In the genomic region with DNA sequence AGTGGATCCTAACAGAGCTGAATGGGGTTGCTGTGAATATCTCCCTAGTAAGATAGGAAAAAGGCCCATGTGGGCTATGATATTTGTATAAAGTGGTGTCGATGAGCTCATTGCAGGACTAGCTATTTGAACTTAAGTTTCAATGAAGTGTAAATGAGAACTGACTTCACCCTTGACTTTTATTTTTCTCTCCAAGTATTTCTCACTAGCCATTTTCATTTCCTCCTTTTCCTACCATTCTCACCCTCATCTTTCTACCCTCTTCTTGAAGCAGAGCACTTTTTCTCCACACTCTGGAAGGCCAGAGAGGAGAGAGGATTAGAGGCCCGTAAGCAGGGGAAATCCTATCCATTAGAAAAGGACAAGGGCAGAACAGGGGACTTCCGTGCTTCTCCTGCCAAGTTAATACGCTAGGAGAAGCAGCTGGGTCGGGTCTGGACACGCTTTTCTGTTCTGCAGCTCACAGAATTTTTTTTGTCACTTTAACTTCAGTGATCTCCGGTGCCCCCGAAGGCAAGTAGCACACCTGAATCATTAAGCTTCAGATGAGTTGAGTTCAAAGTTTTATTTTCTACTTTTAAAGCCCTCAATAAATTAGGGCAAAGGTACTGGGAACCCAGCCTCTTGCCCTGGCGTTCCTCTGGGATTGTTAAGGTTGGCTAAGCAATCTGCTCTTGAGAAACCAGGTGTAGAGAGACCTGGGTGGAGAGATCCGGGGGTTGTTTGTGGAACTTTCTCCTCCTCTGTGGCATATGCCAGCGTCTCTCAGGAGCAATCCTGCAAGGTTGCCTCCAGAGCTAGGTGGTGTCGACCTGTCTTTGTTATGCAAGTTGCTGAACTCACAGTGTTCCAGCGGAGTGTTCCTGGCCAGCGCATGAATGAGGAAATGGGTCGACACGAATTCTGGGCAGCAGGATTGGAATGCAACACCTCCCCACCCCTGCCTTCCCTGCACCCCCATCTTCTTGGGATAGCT, we compare ENCODE assay signal across 8 cellular contexts. TPM values are rescaled to one million over a fixed set of nuclear protein-coding genes. Genes with fewer than 3 reads are reported as not detected.
DNase-seq lines count a peak whose midpoint lies in the region; ATAC-seq, FAIRE-seq and TF ChIP-seq lines count a peak whose summit lies in the region.

No MANE protein-coding gene starts in this region.

- intact Hi-C loops in endothelial cell of umbilical vein (cut with micrococcal nuclease): no loop called here

- in situ Hi-C loops in GM23248 (cut with MboI): no loop called here

- peaks cover 21% of the 10 kb centered on the region for H3F3A ChIP-seq in GM23248 (ENCODE audit: insufficient read depth)

- H3K9me3 Mint-ChIP-seq in natural killer cell treated with Interleukin-12 subunit alpha and Interleukin-12 subunit beta and Interleukin-15 and Interleukin-18, amount 100 ng/mL, for 72 hours: no peaks in the 10 kb centered on the region

- H2AFZ ChIP-seq in GM23248 (peak overlapping the region; percentile 87), endothelial cell of umbilical vein (ENCODE audit: low read depth, low read length) (peak overlapping the region; percentile 92)

- FAIRE-seq in GM12891 (lab: Jason Lieb, UNC) (peak; percentile 65), endothelial cell of umbilical vein (lab: Jason Lieb, UNC) (peak; percentile 59), frontal cortex (lab: Jason Lieb, UNC) (no peak)

- no peaks in the 10 kb centered on the region for H3K9me2 ChIP-seq in GM23248 (ENCODE audit: insufficient read depth)

- DNase-seq in GM12891 (ENCODE audit: insufficient read length, low spot score): no peak
- DNase-seq in GM23248: peak; percentile 22
- peak; percentile 30 for DNase-seq in NB4 (ENCODE audit: low read depth)
- peak; percentile 19 for DNase-seq in endothelial cell of umbilical vein (ENCODE audit: low read depth, low spot score)
- DNase-seq in natural killer cell treated with Interleukin-12 subunit alpha and Interleukin-12 subunit beta and Interleukin-15 and Interleukin-18, amount 100 ng/mL, for 72 hours (ENCODE audit: low spot score): no peak
- no peak for DNase-seq in activated gamma-delta T cell treated with Interleukin-2 at 50 U/mL for 16 hours
- DNase-seq in frontal cortex (ENCODE audit: low spot score in 2 of 2): no peak
- DNase-seq in hippocampal formation (lab: John Stamatoyannopoulos, UW): no peak

- ATAC-seq in natural killer cell treated with Interleukin-12 subunit alpha and Interleukin-12 subunit beta and Interleukin-15 and Interleukin-18, amount 100 ng/mL, for 72 hours: no peak

- peak overlapping the region; percentile 82 for H3K4me2 ChIP-seq in GM23248 (ENCODE audit: unreplicated experiment)
- no peak overlapping the region for H3K4me2 ChIP-seq in endothelial cell of umbilical vein (ENCODE audit: insufficient read depth, low read length)

- CTCF ChIA-PET in endothelial cell of umbilical vein (lab: Charles Lee): interaction anchor here (0.8 to 2.1 kb wide), 4 partner anchors 11 to 49 kb away, joined by 3 to 7 read pairs (median 4); no protein-coding TSS in a partner anchor

- no TSS peak for BruUV-seq in endothelial cell of umbilical vein (replicated peaks; lab: Mats Ljungman, UMichigan)

- WGBS in GM23248 (ENCODE audit: low coverage in 1 of 2, low lambda C conversion rate in 2 of 2, missing lambda C conversion rate in 2 of 2), 2 experiments: 68 to 72% methylated on average over 16 of the region's 16 CpGs

- peaks cover 0 to 2% of the 10 kb centered on the region in 2 donors for H3K27me3 Mint-ChIP-seq in natural killer cell treated with Interleukin-12 subunit alpha and Interleukin-12 subunit beta and Interleukin-15 and Interleukin-18, amount 100 ng/mL, for 72 hours

- no peaks in the 10 kb centered on the region for H3K36me3 Mint-ChIP-seq in natural killer cell treated with Interleukin-12 subunit alpha and Interleukin-12 subunit beta and Interleukin-15 and Interleukin-18, amount 100 ng/mL, for 72 hours

- peaks cover 22% of the 10 kb centered on the region for H3K4me1 ChIP-seq in GM23248 (ENCODE audit: insufficient read depth)
- H3K4me1 ChIP-seq in endothelial cell of umbilical vein (ENCODE audit: control insufficient read depth, extremely low read depth, insufficient read depth, low read length): peaks cover 3% of the 10 kb centered on the region

- no peak overlapping the region; the same call in 1 of the 2 replicates for H3K4me3 ChIP-seq in GM23248
- H3K4me3 ChIP-seq in NB4 (ENCODE audit: low read depth, low read length): no peak overlapping the region
- no peak overlapping the region for H3K4me3 ChIP-seq in endothelial cell of umbilical vein (replicated peaks in 1 of 3; ENCODE audit: insufficient read depth in 1 of 3, low read depth in 1 of 3, low read length in 3 of 3)

- H3K27me3 ChIP-seq in GM23248 (replicated peaks; ENCODE audit: insufficient read depth) (no peaks in the 10 kb centered on the region), endothelial cell of umbilical vein (ENCODE audit: control insufficient read depth in 2 of 2, insufficient read depth in 2 of 2, low read length in 2 of 2) (no peaks in the 10 kb centered on the region)

- TF ChIP-seq POLR2A in GM12891 (IDR thresholded peaks at IDR 0.05; ENCODE audit: low read depth, low read length): peak; percentile 9; the same call in 1 of the 2 replicates
- no peak for TF ChIP-seq POLR2A in NB4 (IDR thresholded peaks at IDR 0.05; ENCODE audit: extremely low read depth, insufficient read length)
- no peak for TF ChIP-seq POLR2A in endothelial cell of umbilical vein (IDR thresholded peaks at IDR 0.05; ENCODE audit: low read depth, low read length)

- no peaks in the 10 kb centered on the region for H3K9me1 ChIP-seq in endothelial cell of umbilical vein (replicated peaks; ENCODE audit: control insufficient read depth, extremely low read depth, insufficient read depth, low read length)

- dilution Hi-C loops in endothelial cell of umbilical vein (cut with MboI; ENCODE audit: extremely low pct_ligation_motif_present, low sequenced_read_pairs): no loop called here

- H3K9ac ChIP-seq in GM23248: peak overlapping the region; percentile 78
- no peak overlapping the region for H3K9ac ChIP-seq in endothelial cell of umbilical vein (replicated peaks; ENCODE audit: extremely low read depth, insufficient read depth, low read length)

- H4K20me1 ChIP-seq in GM23248 (ENCODE audit: insufficient read depth) (no peaks in the 10 kb centered on the region), endothelial cell of umbilical vein (replicated peaks; ENCODE audit: control insufficient read depth, extremely low read depth, insufficient read depth, low read length) (no peaks in the 10 kb centered on the region)

- H3K27ac Mint-ChIP-seq in natural killer cell treated with Interleukin-12 subunit alpha and Interleukin-12 subunit beta and Interleukin-15 and Interleukin-18, amount 100 ng/mL, for 72 hours: no peak overlapping the region

- peak overlapping the region; percentile 84 for H3K4me3 Mint-ChIP-seq in natural killer cell treated with Interleukin-12 subunit alpha and Interleukin-12 subunit beta and Interleukin-15 and Interleukin-18, amount 100 ng/mL, for 72 hours

- TF ChIP-seq CTCF in NB4 (IDR thresholded peaks at IDR 0.05; ENCODE audit: low read depth, low read length): no peak
- no peak for TF ChIP-seq CTCF in endothelial cell of umbilical vein (IDR thresholded peaks at IDR 0.05; ENCODE audit: extremely low read depth in 1 of 2, insufficient read depth in 1 of 2, low read depth in 1 of 2, low read length in 2 of 2)

- H3K4me1 Mint-ChIP-seq in natural killer cell treated with Interleukin-12 subunit alpha and Interleukin-12 subunit beta and Interleukin-15 and Interleukin-18, amount 100 ng/mL, for 72 hours (ENCODE audit: low read depth in 2 of 2): peaks cover 11 to 13% of the 10 kb centered on the region in 2 donors

- H3K9me3 ChIP-seq in GM23248 (ENCODE audit: low read depth): no peaks in the 10 kb centered on the region
- no peaks in the 10 kb centered on the region for H3K9me3 ChIP-seq in endothelial cell of umbilical vein (replicated peaks; ENCODE audit: control insufficient read depth, insufficient read depth, low read length)

- H3K36me3 ChIP-seq in GM23248 (ENCODE audit: low read depth): no peaks in the 10 kb centered on the region
- no peaks in the 10 kb centered on the region for H3K36me3 ChIP-seq in endothelial cell of umbilical vein (ENCODE audit: control insufficient read depth in 2 of 2, extremely low read depth in 1 of 2, insufficient read depth in 2 of 2, low read length in 2 of 2)

- POLR2A ChIA-PET in endothelial cell of umbilical vein (lab: Charles Lee): no interaction called here

- H3K27ac ChIP-seq in GM23248 (peak overlapping the region; percentile 87), endothelial cell of umbilical vein (ENCODE audit: insufficient read depth, low read depth, low read length) (no peak overlapping the region)

- no peaks in the 10 kb centered on the region for H3K79me2 ChIP-seq in GM23248 (ENCODE audit: insufficient read depth)
- no peaks in the 10 kb centered on the region for H3K79me2 ChIP-seq in endothelial cell of umbilical vein (ENCODE audit: control insufficient read depth, insufficient read depth, low read length)

TF ChIP-seq in GM12891, 5 proteins besides CTCF, POLR2A, EP300 and RAD21:
- TF ChIP-seq SPI1 (IDR thresholded peaks at IDR 0.05; ENCODE audit: low read depth, low read length): peak; percentile 89
- TF ChIP-seq POLR2AphosphoS5 (IDR thresholded peaks at IDR 0.05; ENCODE audit: low read depth, low read length): no peak

TF ChIP-seq in endothelial cell of umbilical vein, 7 proteins besides CTCF, POLR2A, EP300 and RAD21 (continues in another document):
- TF ChIP-seq POLR2AphosphoS5 (IDR thresholded peaks at IDR 0.05; ENCODE audit: insufficient read depth, low read depth, low read length) (no peak), EZH2 (IDR thresholded peaks at IDR 0.05; ENCODE audit: borderline replicate concordance, low read depth, low read length, severe bottlenecking) (no peak), JUN (IDR thresholded peaks at IDR 0.05; ENCODE audit: borderline replicate concordance, insufficient read depth, insufficient read length, low read depth) (no peak), MYC (IDR thresholded peaks at IDR 0.05; ENCODE audit: low read depth, low read length) (no peak)

RNA-seq across cellular contexts. Expression of a gene that starts 56.2 kb away (rescaled TPM):
- 36.8 TPM for polyA plus RNA-seq in GM12891 (2012; ENCODE audit: low read depth, missing spikeins)
- total RNA-seq in GM23248 (2014; rRNA removed; shearing (Covaris generic)): 19.3 and 25.5 TPM in 2 replicates
- polyA plus RNA-seq in GM23248 (2016; fragmentation: Nextera tagmentation; extraction: Ambion mirVana): 19.3 and 21.2 TPM in 2 replicates
- total RNA-seq in endothelial cell of umbilical vein: 81.3 and 89.5 TPM in 2 replicates
- polyA plus RNA-seq in endothelial cell of umbilical vein: 19.9 and 21.8 TPM in 2 replicates
- 23.4 and 24.0 TPM in 2 replicates for polyA plus RNA-seq in endothelial cell of umbilical vein (2011; cell fraction: cytosol; rRNA removed)
- polyA plus RNA-seq in endothelial cell of umbilical vein (2011; cell fraction: nucleus; rRNA removed): 77.1 and 78.2 TPM in 2 replicates
- polyA plus RNA-seq in endothelial cell of umbilical vein (2012): 25.7 and 28.8 TPM in 2 replicates
- polyA minus RNA-seq in endothelial cell of umbilical vein: 154 and 179 TPM in 2 replicates
- polyA minus RNA-seq in endothelial cell of umbilical vein (2011; cell fraction: cytosol; rRNA and poly(A)+ RNA removed): 26.9 TPM
- polyA minus RNA-seq in endothelial cell of umbilical vein (2011; cell fraction: nucleus; rRNA and poly(A)+ RNA removed): 366 and 441 TPM in 2 replicates
- total RNA-seq in natural killer cell treated with Interleukin-12 subunit alpha and Interleukin-12 subunit beta and Interleukin-15 and Interleukin-18, amount 100 ng/mL, for 72 hours: 100 to 1,000 TPM in 1 of 2 donors, 10 to 100 TPM in 1; 92.3 to 129 TPM
- 59.9 TPM for total RNA-seq in frontal cortex

Comparison
In these comparisons a context has a peak if more than half of its experiments do, and no peak if none do; other contexts are left out.
1. DNase-seq: peak in GM23248 (single experiment), NB4 (single experiment) and endothelial cell of umbilical vein (single experiment); none in GM12891 (single experiment), natural killer cell treated with Interleukin-12 subunit alpha and Interleukin-12 subunit beta and Interleukin-15 and Interleukin-18, amount 100 ng/mL, for 72 hours (single experiment), activated gamma-delta T cell treated with Interleukin-2 at 50 U/mL for 16 hours (single experiment), frontal cortex (0 of 2) and hippocampal formation (0 of 2).